Comparison of ENCODE assay signal across 8 cellular contexts in genomic region chr1:11935040-11935378, GRCh38. TPM values are rescaled to one million over a fixed set of nuclear protein-coding genes. Genes with fewer than 3 reads are reported as not detected.
DNase-seq lines count a peak whose midpoint lies in the region; ATAC-seq and TF ChIP-seq lines count a peak whose summit lies in the region.

No MANE protein-coding gene starts in this region.

- peak overlapping the region; percentile 74 to 91; a peak in 3 of 4 replicates for H3K27ac ChIP-seq in SK-N-SH (ENCODE audit: low read depth in 2 of 2, low read length in 1 of 2)
- no peak overlapping the region for H3K27ac ChIP-seq in foreskin keratinocyte
- peak overlapping the region; percentile 82 for H3K27ac ChIP-seq in skeletal muscle tissue (ENCODE audit: low read depth, low read length)

- POLR2A ChIA-PET in SK-N-SH (lab: Yijun Ruan, JAX) = interaction anchor here (0.6 to 2.4 kb wide), 3 partner anchors 9 to 89 kb away, joined by 3 to 17 read pairs (median 3); no protein-coding TSS in a partner anchor

- H3K36me3 ChIP-seq in SK-N-SH (replicated peaks in 1 of 2; ENCODE audit: control insufficient read depth in 1 of 2, insufficient read depth in 2 of 2, low read length in 1 of 2) (peaks cover 0 to 5% of the 10 kb centered on the region in 2 experiments), skeletal muscle tissue (ENCODE audit: control insufficient read depth in 3 of 3, insufficient read depth in 3 of 3, low read length in 3 of 3) (peaks cover 0 to 3% (median 2%) of the 10 kb centered on the region in 3 donors)

- peak overlapping the region; percentile 64 to 83 for H3K4me3 ChIP-seq in SK-N-SH (ENCODE audit: low read depth in 2 of 2, low read length in 1 of 2)
- H3K4me3 ChIP-seq in skeletal muscle tissue (ENCODE audit: low read length in 3 of 3) = peak overlapping the region; percentile 77 to 89 (median 81)

- H3K27me3 ChIP-seq in SK-N-SH (ENCODE audit: insufficient read depth) = no peaks in the 10 kb centered on the region
- H3K27me3 ChIP-seq in foreskin keratinocyte = no peaks in the 10 kb centered on the region
- H3K27me3 ChIP-seq in skeletal muscle tissue (ENCODE audit: control insufficient read depth in 3 of 3, insufficient read depth in 3 of 3, low read length in 3 of 3) = no peaks in the 10 kb centered on the region

- TF ChIP-seq CTCF in SK-N-SH (IDR thresholded peaks at IDR 0.05) = no peak
- no peak for TF ChIP-seq CTCF in foreskin keratinocyte (conservative IDR thresholded peaks at IDR 0.05)

- ATAC-seq in GM21423 (IDR thresholded peaks at IDR 0.05; ENCODE audit: unreplicated experiment) (peak; percentile 12), foreskin keratinocyte (peak; percentile 21)

- peak overlapping the region; percentile 91 for H3K4me2 ChIP-seq in SK-N-SH

- no peaks in the 10 kb centered on the region for H3K9me3 ChIP-seq in SK-N-SH
- no peaks in the 10 kb centered on the region for H3K9me3 ChIP-seq in skeletal muscle tissue (ENCODE audit: control insufficient read depth in 3 of 3, low read length in 3 of 3)

- H3K4me1 ChIP-seq in SK-N-SH (ENCODE audit: control insufficient read depth in 1 of 2, insufficient read depth in 2 of 2, low read depth in 1 of 2, low read length in 1 of 2) (peaks cover 21 to 53% of the 10 kb centered on the region in 2 experiments; a peak in 3 of 4 replicates), foreskin keratinocyte (peaks cover 2% of the 10 kb centered on the region), skeletal muscle tissue (ENCODE audit: control insufficient read depth in 3 of 3, insufficient read depth in 3 of 3, low read length in 3 of 3) (peaks cover 38 to 54% (median 52%) of the 10 kb centered on the region in 3 donors)

- peaks cover 55% of the 10 kb centered on the region for H3K79me2 ChIP-seq in SK-N-SH (ENCODE audit: insufficient read depth)

- H3F3A ChIP-seq in SK-N-SH (replicated peaks; ENCODE audit: insufficient read depth) = peaks cover 12% of the 10 kb centered on the region

- H3K9me2 ChIP-seq in SK-N-SH = no peaks in the 10 kb centered on the region

- no peak for TF ChIP-seq EP300 in SK-N-SH (IDR thresholded peaks at IDR 0.05; ENCODE audit: borderline replicate concordance in 1 of 2, low read depth in 1 of 2, low read length in 1 of 2)

- 17% methylated on average over 2 of the region's 3 CpGs for WGBS in SK-N-SH (ENCODE audit: low lambda C conversion rate)

- TF ChIP-seq RAD21 in SK-N-SH (IDR thresholded peaks at IDR 0.05; ENCODE audit: low read length) = no peak

- CTCF ChIA-PET in SK-N-SH (lab: Yijun Ruan, JAX) = interaction anchor here (0.9 kb wide), 1 partner anchor 32 kb away, joined by 3 read pairs; no protein-coding TSS in a partner anchor

- no peaks in the 10 kb centered on the region for H4K20me1 ChIP-seq in SK-N-SH (ENCODE audit: insufficient read depth)

- H3K9ac ChIP-seq in SK-N-SH (peak overlapping the region; percentile 85), skeletal muscle tissue (ENCODE audit: low read depth in 1 of 3, low read length in 3 of 3) (peak overlapping the region; percentile 83 to 88 (median 83))

- H2AFZ ChIP-seq in SK-N-SH (ENCODE audit: low read depth) = peak overlapping the region; percentile 76

- DNase-seq in SK-N-SH (no peak), foreskin keratinocyte (no peak), NCI-H1048 (lab: John Stamatoyannopoulos, UW) (no peak), NCI-H2107 (lab: John Stamatoyannopoulos, UW) (no peak), OCI-M2 (lab: John Stamatoyannopoulos, UW; ENCODE audit: unreplicated experiment) (no peak)
- no peak for DNase-seq in stimulated activated CD4-positive, alpha-beta T cell treated with anti-CD3 and anti-CD28 coated beads, Interleukin-4, amount 100 ng/mL, for 4 hours

TF ChIP-seq in SK-N-SH, 30 proteins besides CTCF, POLR2A, EP300 and RAD21:
- TF ChIP-seq POLR2AphosphoS5 (IDR thresholded peaks at IDR 0.05; ENCODE audit: low read depth, low read length) (no peak), NRF1 (IDR thresholded peaks at IDR 0.05; ENCODE audit: low read depth, low read length) (no peak), RCOR1 (IDR thresholded peaks at IDR 0.05; ENCODE audit: low read length) (peak; percentile 28; the same call in 1 of the 2 replicates)

RNA-seq across cellular contexts. Expression of gene PLOD1, which starts 0.5 kb away (rescaled TPM):
- polyA plus RNA-seq in SK-N-SH (2012; rRNA removed) = 204 and 257 TPM in 2 replicates
- 102 and 163 TPM in 2 replicates for polyA plus RNA-seq in SK-N-SH (2012; cell fraction: cytosol; rRNA removed)
- 216 and 265 TPM in 2 replicates for polyA plus RNA-seq in SK-N-SH (2012; cell fraction: nucleus; rRNA removed)
- 65.7 and 84.0 TPM in 2 replicates for total RNA-seq in foreskin keratinocyte
- polyA plus RNA-seq in foreskin keratinocyte = 55.0 and 67.1 TPM in 2 replicates
- total RNA-seq in skeletal muscle tissue = 97.6 TPM

RNA-seq across cellular contexts. Expression of gene KIAA2013, which starts 8.8 kb away (rescaled TPM):
- polyA plus RNA-seq in SK-N-SH (2012; rRNA removed) (66.1 and 67.9 TPM in 2 replicates), foreskin keratinocyte (34.5 and 36.5 TPM in 2 replicates)
- 33.3 and 49.7 TPM in 2 replicates for polyA plus RNA-seq in SK-N-SH (2012; cell fraction: cytosol; rRNA removed)
- 44.1 and 55.1 TPM in 2 replicates for polyA plus RNA-seq in SK-N-SH (2012; cell fraction: nucleus; rRNA removed)
- total RNA-seq in foreskin keratinocyte (33.6 and 35.6 TPM in 2 replicates), skeletal muscle tissue (20.9 TPM)

RNA-seq across cellular contexts. Expression of gene MFN2, which starts 45.2 kb away (rescaled TPM):
- 43.2 and 46.1 TPM in 2 replicates for polyA plus RNA-seq in SK-N-SH (2012; rRNA removed)
- polyA plus RNA-seq in SK-N-SH (2012; cell fraction: cytosol; rRNA removed) = 31.0 and 37.2 TPM in 2 replicates
- polyA plus RNA-seq in SK-N-SH (2012; cell fraction: nucleus; rRNA removed) = 56.3 and 62.9 TPM in 2 replicates
- total RNA-seq in foreskin keratinocyte = 110 and 118 TPM in 2 replicates
- 43.1 and 51.5 TPM in 2 replicates for polyA plus RNA-seq in foreskin keratinocyte
- total RNA-seq in skeletal muscle tissue = 37.6 TPM
